13 cellular contexts compared by ENCODE assay signal in the genomic region with DNA sequence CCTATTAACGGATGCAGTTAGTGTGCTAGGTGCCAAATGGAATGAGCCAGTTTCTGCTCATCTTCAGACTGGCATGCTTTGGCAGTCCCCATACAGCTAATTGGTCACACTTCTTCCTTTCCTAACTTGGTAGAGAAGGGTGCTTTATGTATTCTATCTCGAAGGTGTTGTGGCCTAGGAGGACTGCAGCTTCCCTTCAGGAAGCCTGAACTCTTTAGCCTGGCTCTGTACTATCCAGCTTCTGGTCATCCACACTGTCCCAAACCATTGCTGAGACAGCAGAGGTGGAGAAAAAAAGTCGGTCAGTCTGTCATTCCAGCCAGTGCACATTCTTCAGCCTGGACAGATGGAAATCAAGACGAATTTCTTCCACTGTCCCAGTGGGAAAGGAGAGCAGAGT. TPM values are rescaled to one million over a fixed set of nuclear protein-coding genes. Genes with fewer than 3 reads are reported as not detected.
"Had no signal": no experiment of that assay in that cellular context is flagged by ENCODE, and none has a peak within 500 bp of the region (broad histone marks: within the 10 kb centered on the region; RNA-seq: fewer than 3 reads in every experiment).

No MANE protein-coding gene starts in this region.

RNA-seq across cellular contexts. Expression of a gene that starts 11.0 kb away (rescaled TPM):
- total RNA-seq: activated B cell treated with CpG ODN at 0.5 μM for 24 hours; activated CD4-positive, alpha-beta memory T cell treated with anti-CD3 and anti-CD28 coated beads for 36 hours; activated CD4-positive, alpha-beta memory T cell treated with anti-CD3 and anti-CD28 coated beads, Interleukin-2, amount 10 ng/mL, durations not matched to agents 7 days and 5 days; activated CD4-positive, alpha-beta T cell treated with anti-CD3 and anti-CD28 coated beads for 36 hours; activated CD4-positive, alpha-beta T cell treated with anti-CD3 and anti-CD28 coated beads, Interleukin-2, amount 10 ng/mL, durations not matched to agents 24 days and 14 days; activated CD4-positive, alpha-beta T cell treated with anti-CD3 and anti-CD28 coated beads, Interleukin-2, amount 10 ng/mL, durations not matched to agents 7 days and 5 days; activated CD8-positive, alpha-beta memory T cell treated with anti-CD3 and anti-CD28 coated beads for 36 hours; activated CD8-positive, alpha-beta memory T cell treated with anti-CD3 and anti-CD28 coated beads, Interleukin-2, amount 10 ng/mL, durations not matched to agents 7 days and 5 days; activated CD8-positive, alpha-beta T cell treated with anti-CD3 and anti-CD28 coated beads for 36 hours; activated CD8-positive, alpha-beta T cell treated with anti-CD3 and anti-CD28 coated beads, Interleukin-2, amount 10 ng/mL, durations not matched to agents 7 days and 5 days; T-helper 1 cell treated with Interleukin-12 subunit alpha and Interleukin-12 subunit beta and Interleukin-4 antibody, amounts not matched to agents 30 ng/mL and 1 ng/mL, for 36 hours; T-helper 17 cell; T-helper 2 cell treated with Interferon-gamma antibody and Interleukin-4, amounts not matched to agents 100 ng/mL and 5 ng/mL, for 36 hours had no signal
